In genomic region chr19:45419396-45419795, GRCh38 we compare ENCODE assay signal across 9 cellular contexts. TPM values are rescaled to one million over a fixed set of nuclear protein-coding genes. Genes with fewer than 3 reads are reported as not detected.
DNase-seq lines count a peak whose midpoint lies in the region; ATAC-seq and TF ChIP-seq lines count a peak whose summit lies in the region.
"Had no signal": no experiment of that assay in that cellular context is flagged by ENCODE, and none has a peak within 500 bp of the region (broad histone marks: within the 10 kb centered on the region; RNA-seq: fewer than 3 reads in every experiment).

No MANE protein-coding gene starts in this region.

- peaks cover 20% of the 10 kb centered on the region for H3K36me3 Mint-ChIP-seq in activated T-cell treated with anti-CD3 and anti-CD28 coated beads, Interleukin-2, amount 50 U/mL, for 4 hours (ENCODE audit: insufficient read depth)
- H3K36me3 Mint-ChIP-seq in stimulated activated naive B cell treated with anti-CD40 and anti-IgM and Interleukin-4, amounts not matched to agents 10 μg/mL and 1 μg/mL and 100 μg/mL, for 72 hours = peaks cover 47 to 56% of the 10 kb centered on the region in 2 donors

- H3K27me3 Mint-ChIP-seq in activated T-cell treated with anti-CD3 and anti-CD28 coated beads, Interleukin-2, amount 50 U/mL, for 4 hours (ENCODE audit: low read depth) = no peaks in the 10 kb centered on the region
- H3K27me3 Mint-ChIP-seq in stimulated activated naive B cell treated with anti-CD40 and anti-IgM and Interleukin-4, amounts not matched to agents 10 μg/mL and 1 μg/mL and 100 μg/mL, for 72 hours = no peaks in the 10 kb centered on the region

- peak overlapping the region; percentile 13 for H3K4me3 Mint-ChIP-seq in activated T-cell treated with anti-CD3 and anti-CD28 coated beads, Interleukin-2, amount 50 U/mL, for 4 hours
- peak overlapping the region; percentile 39 to 41 for H3K4me3 Mint-ChIP-seq in stimulated activated naive B cell treated with anti-CD40 and anti-IgM and Interleukin-4, amounts not matched to agents 10 μg/mL and 1 μg/mL and 100 μg/mL, for 72 hours

- H3K4me1 Mint-ChIP-seq in activated T-cell treated with anti-CD3 and anti-CD28 coated beads, Interleukin-2, amount 50 U/mL, for 4 hours (ENCODE audit: low read depth) = peaks cover 42% of the 10 kb centered on the region
- peaks cover 49 to 70% of the 10 kb centered on the region in 2 donors for H3K4me1 Mint-ChIP-seq in stimulated activated naive B cell treated with anti-CD40 and anti-IgM and Interleukin-4, amounts not matched to agents 10 μg/mL and 1 μg/mL and 100 μg/mL, for 72 hours

- TF ChIP-seq POLR2A in erythroblast (IDR thresholded peaks at IDR 0.05; ENCODE audit: low read length) = no peak

- H3K9me3 Mint-ChIP-seq in activated T-cell treated with anti-CD3 and anti-CD28 coated beads, Interleukin-2, amount 50 U/mL, for 4 hours = no peaks in the 10 kb centered on the region
- H3K9me3 Mint-ChIP-seq in stimulated activated naive B cell treated with anti-CD40 and anti-IgM and Interleukin-4, amounts not matched to agents 10 μg/mL and 1 μg/mL and 100 μg/mL, for 72 hours = no peaks in the 10 kb centered on the region

- H3K27ac Mint-ChIP-seq in stimulated activated naive B cell treated with anti-CD40 and anti-IgM and Interleukin-4, amounts not matched to agents 10 μg/mL and 1 μg/mL and 100 μg/mL, for 72 hours = peak overlapping the region; percentile 34

- DNase-seq in activated T-cell treated with anti-CD3 and anti-CD28 coated beads, Interleukin-2, amount 50 U/mL, for 4 hours = no peak
- DNase-seq in activated T-cell treated with anti-CD3 and anti-CD28 coated beads, Interleukin-2, amount 50 U/mL, for 48 hours = no peak
- DNase-seq in RPMI8226 (peak; percentile 92), erythroblast (lab: John Stamatoyannopoulos, UW) (no peak), NCI-H510A (lab: John Stamatoyannopoulos, UW) (no peak), NCI-H69 (lab: John Stamatoyannopoulos, UW) (no peak)
- DNase-seq in stimulated activated naive B cell treated with anti-CD40 and anti-IgM and Interleukin-4, amounts not matched to agents 10 μg/mL and 1 μg/mL and 100 μg/mL, for 72 hours = peak; percentile 61

- no peak for ATAC-seq in activated T-cell treated with anti-CD3 and anti-CD28 coated beads, Interleukin-2, amount 50 U/mL, for 4 hours
- peak; percentile 44 for ATAC-seq in HG02642 (IDR thresholded peaks at IDR 0.05; ENCODE audit: poor library complexity, unreplicated experiment)
- peak; percentile 81 to 83 for ATAC-seq in stimulated activated naive B cell treated with anti-CD40 and anti-IgM and Interleukin-4, amounts not matched to agents 10 μg/mL and 1 μg/mL and 100 μg/mL, for 72 hours (replicated peaks)
- ATAC-seq: left colon had no signal

RNA-seq across cellular contexts. Expression of gene ERCC1, which starts 4.3 kb away (rescaled TPM):
- total RNA-seq in activated T-cell treated with anti-CD3 and anti-CD28 coated beads, Interleukin-2, amount 50 U/mL, for 4 hours = 10 to 100 TPM; 68.0 to 86.2 (median 85.7) TPM

RNA-seq across cellular contexts. Expression of gene POLR1G, which starts 13.0 kb away (rescaled TPM):
- 10 to 100 TPM; 45.2 to 57.3 (median 49.1) TPM for total RNA-seq in activated T-cell treated with anti-CD3 and anti-CD28 coated beads, Interleukin-2, amount 50 U/mL, for 4 hours

RNA-seq across cellular contexts. Expression of gene PPP1R13L, which starts 14.5 kb away (rescaled TPM):
- total RNA-seq in activated T-cell treated with anti-CD3 and anti-CD28 coated beads, Interleukin-2, amount 50 U/mL, for 4 hours = 1 to 10 TPM; 1.6 to 6.8 (median 4.1) TPM

RNA-seq across cellular contexts. Expression of gene FOSB, which starts 48.4 kb away (rescaled TPM):
- total RNA-seq in activated T-cell treated with anti-CD3 and anti-CD28 coated beads, Interleukin-2, amount 50 U/mL, for 4 hours = 10 to 100 TPM; 10.5 to 13.4 (median 13.2) TPM

RNA-seq across cellular contexts. Expression of gene ERCC2, which starts 49.0 kb away (rescaled TPM):
- total RNA-seq in activated T-cell treated with anti-CD3 and anti-CD28 coated beads, Interleukin-2, amount 50 U/mL, for 4 hours = 10 to 100 TPM; 22.2 to 23.8 (median 23.8) TPM

Comparison
In these comparisons a context has a peak if more than half of its experiments do, and no peak if none do; other contexts are left out.
1. ATAC-seq: peak in HG02642 (single experiment) and stimulated activated naive B cell treated with anti-CD40 and anti-IgM and Interleukin-4, amounts not matched to agents 10 μg/mL and 1 μg/mL and 100 μg/mL, for 72 hours (2 of 2); none in activated T-cell treated with anti-CD3 and anti-CD28 coated beads, Interleukin-2, amount 50 U/mL, for 4 hours (0 of 2).
2. DNase-seq: peak in RPMI8226 (single experiment) and stimulated activated naive B cell treated with anti-CD40 and anti-IgM and Interleukin-4, amounts not matched to agents 10 μg/mL and 1 μg/mL and 100 μg/mL, for 72 hours (single experiment); none in activated T-cell treated with anti-CD3 and anti-CD28 coated beads, Interleukin-2, amount 50 U/mL, for 4 hours (single experiment), activated T-cell treated with anti-CD3 and anti-CD28 coated beads, Interleukin-2, amount 50 U/mL, for 48 hours (0 of 2), erythroblast (0 of 2), NCI-H510A (single experiment) and NCI-H69 (single experiment).